ENCODE assay signal across 8 cellular contexts in the genomic region with DNA sequence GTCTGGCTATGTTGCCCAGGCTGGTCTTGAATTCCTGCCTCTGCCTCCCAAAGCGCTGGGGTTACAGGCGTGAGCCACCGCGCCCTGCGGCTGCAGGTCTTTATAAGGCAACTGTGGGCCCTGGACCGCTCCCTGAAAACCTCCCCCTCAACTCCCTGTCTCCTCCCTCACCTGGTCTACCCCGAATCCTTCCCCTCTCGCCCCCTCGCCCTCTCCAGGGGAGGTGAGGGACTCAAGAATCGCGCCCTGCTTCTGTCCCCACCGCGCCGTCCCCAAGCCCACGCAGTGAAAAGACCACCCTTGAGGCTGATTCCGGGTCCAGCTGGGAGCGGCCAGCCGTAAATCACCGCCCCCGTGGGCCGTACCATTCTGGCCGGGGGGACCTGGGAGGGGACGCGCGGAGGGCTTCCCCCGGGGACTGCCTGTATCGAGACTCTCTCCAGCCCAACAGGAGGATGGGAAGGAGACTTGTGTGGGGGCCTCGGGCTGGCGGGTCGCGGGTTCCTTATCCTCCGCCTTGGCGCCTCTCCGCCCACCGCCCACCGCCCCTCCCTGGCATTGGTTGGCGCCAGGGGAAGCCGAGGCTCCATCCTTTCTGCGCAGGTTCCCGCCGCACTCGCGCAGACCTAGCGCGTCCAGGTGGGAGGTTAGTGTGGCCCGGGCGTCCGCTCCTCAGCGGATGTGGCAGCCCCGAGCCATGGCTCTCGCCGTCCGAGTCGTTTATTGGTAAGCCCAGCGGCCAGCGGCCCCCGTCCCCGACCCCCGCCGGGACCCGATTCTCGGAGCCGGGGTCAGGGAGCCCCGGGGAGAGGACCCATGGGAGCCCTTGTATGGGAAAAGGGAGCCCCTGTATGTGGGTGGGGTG. TPM values are rescaled to one million over a fixed set of nuclear protein-coding genes. Genes with fewer than 3 reads are reported as not detected.
A peak's percentile ranks its signal among the peaks of the same experiment; 100 is the strongest.
DNase-seq lines count a peak whose midpoint lies in the region; TF ChIP-seq lines count a peak whose summit lies in the region.

A gene (plus strand): TSS at position 615 of the 865 bp plus-strand sequence. CDS start 83 bp downstream, at position 698.

- H3K9me3 ChIP-seq in HUES64 (ENCODE audit: insufficient read depth, low read depth, low read length) (no peaks in the 10 kb centered on the region), esophagus (ENCODE audit: control insufficient read depth in 2 of 2, insufficient read depth in 1 of 2, low read depth in 1 of 2, low read length in 1 of 2) (peaks cover 0 to 3% of the 10 kb centered on the region in 2 donors), muscle layer of colon (ENCODE audit: low read length) (no peaks in the 10 kb centered on the region)

- peak within 1 kb of the TSS; percentile 100 for H3K27ac ChIP-seq in HUES64 (ENCODE audit: low read depth, low read length)
- H3K27ac ChIP-seq in esophagus (ENCODE audit: low read depth in 2 of 2, low read length in 1 of 2) = peak within 1 kb of the TSS; percentile 91 to 98
- peak within 1 kb of the TSS; percentile 89 for H3K27ac ChIP-seq in muscle layer of colon (ENCODE audit: low read depth, low read length)

- H3K36me3 ChIP-seq in HUES64 (ENCODE audit: insufficient read depth, low read length) (peaks cover 24% of the 10 kb centered on the region), esophagus (ENCODE audit: control insufficient read depth in 2 of 2, insufficient read depth in 2 of 2, low read length in 1 of 2) (peaks cover 0 to 18% of the 10 kb centered on the region in 2 donors), muscle layer of colon (ENCODE audit: insufficient read depth, low read length) (peaks cover 12% of the 10 kb centered on the region)

- no peaks in the 10 kb centered on the region for H3K27me3 Mint-ChIP-seq in activated T-cell treated with anti-CD3 and anti-CD28 coated beads, Interleukin-2, amount 50 U/mL, for 24 hours

- H3K9me3 Mint-ChIP-seq in activated T-cell treated with anti-CD3 and anti-CD28 coated beads, Interleukin-2, amount 50 U/mL, for 24 hours = no peaks in the 10 kb centered on the region

- H3K4me1 ChIP-seq in HUES64 (ENCODE audit: insufficient read depth, low read length) (peaks cover 4% of the 10 kb centered on the region; the same call in 1 of the 2 replicates), esophagus (ENCODE audit: control insufficient read depth in 2 of 2, insufficient read depth in 2 of 2, low read length in 1 of 2) (peaks cover 5 to 15% of the 10 kb centered on the region in 2 donors), muscle layer of colon (ENCODE audit: insufficient read depth, low read length) (peaks cover 26% of the 10 kb centered on the region)

- H3K27me3 ChIP-seq in HUES64 (ENCODE audit: insufficient read depth, low read length) (no peaks in the 10 kb centered on the region), esophagus (ENCODE audit: control insufficient read depth in 1 of 2, insufficient read depth in 2 of 2, low read length in 2 of 2) (no peaks in the 10 kb centered on the region), muscle layer of colon (ENCODE audit: control insufficient read depth in 1 of 2, insufficient read depth in 2 of 2, low read length in 2 of 2) (no peaks in the 10 kb centered on the region)

- H3K4me3 ChIP-seq in HUES64 (ENCODE audit: low read length) = peak within 1 kb of the TSS; percentile 76
- H3K4me3 ChIP-seq in esophagus (ENCODE audit: low read depth in 1 of 2, low read length in 2 of 2) = peak within 1 kb of the TSS; percentile 80 to 92
- H3K4me3 ChIP-seq in muscle layer of colon (ENCODE audit: low read depth in 1 of 2, low read length in 2 of 2) = peak within 1 kb of the TSS; percentile 93 to 94

- H3K4me3 Mint-ChIP-seq in activated T-cell treated with anti-CD3 and anti-CD28 coated beads, Interleukin-2, amount 50 U/mL, for 24 hours = peak within 1 kb of the TSS; percentile 97

- TF ChIP-seq CTCF in GM20000 (IDR thresholded peaks at IDR 0.05; ENCODE audit: extremely low read depth, missing control alignments) = no peak

- H3K36me3 Mint-ChIP-seq in activated T-cell treated with anti-CD3 and anti-CD28 coated beads, Interleukin-2, amount 50 U/mL, for 24 hours (ENCODE audit: low read depth) = peaks cover 48% of the 10 kb centered on the region

- under 1% methylated on average over 64 of the region's 64 CpGs for WGBS in HUES64
- WGBS in esophagus, 2 donors = 1% methylated on average over 58 to 64 of the region's 64 CpGs

- peaks cover 30% of the 10 kb centered on the region for H3K4me1 Mint-ChIP-seq in activated T-cell treated with anti-CD3 and anti-CD28 coated beads, Interleukin-2, amount 50 U/mL, for 24 hours (ENCODE audit: low read depth)

- peak within 1 kb of the TSS; percentile 94 for H3K27ac Mint-ChIP-seq in activated T-cell treated with anti-CD3 and anti-CD28 coated beads, Interleukin-2, amount 50 U/mL, for 24 hours

- H3K9ac ChIP-seq in HUES64 (ENCODE audit: low read depth, low read length) = peak within 1 kb of the TSS; percentile 100
- peak within 1 kb of the TSS; percentile 73 for H3K9ac ChIP-seq in muscle layer of colon (ENCODE audit: low read length)

- peak; percentile 66 for DNase-seq in CD1c-positive myeloid dendritic cell (ENCODE audit: extremely low spot score)
- peak; percentile 93 for DNase-seq in GM20000 (ENCODE audit: low spot score)
- DNase-seq in OCI-M2 (lab: John Stamatoyannopoulos, UW; ENCODE audit: unreplicated experiment) = peak; percentile 37
- DNase-seq in activated T-cell treated with anti-CD3 and anti-CD28 coated beads, Interleukin-2, amount 50 U/mL, for 24 hours = peak; percentile 90
- peak; percentile 53 to 60 for DNase-seq in stimulated activated CD8-positive, alpha-beta memory T cell treated with anti-CD3 and anti-CD28 coated beads, Interleukin-7, amount 100 ng/mL, for 1 hour (ENCODE audit: low read depth in 2 of 2)

RNA-seq across cellular contexts. Expression of the gene that starts here (rescaled TPM):
- 242 TPM for polyA plus RNA-seq in HUES64 (2013, experiment 1 of 2)
- 230 TPM for polyA plus RNA-seq in HUES64 (2013, experiment 2 of 2)
- polyA plus RNA-seq in esophagus = 100 to 1,000 TPM; 212 to 257 TPM

Comparison
In these comparisons a context has a peak if more than half of its experiments do, and no peak if none do; other contexts are left out.
1. Peak in every context shown above with its lines: DNase-seq, H3K4me3 ChIP-seq and H3K27ac ChIP-seq.
2. DNase-seq: peak in every context shown above with its lines; median percentile 93 in GM20000; 90 in activated T-cell treated with anti-CD3 and anti-CD28 coated beads, Interleukin-2, amount 50 U/mL, for 24 hours; 66 in CD1c-positive myeloid dendritic cell; 56 in stimulated activated CD8-positive, alpha-beta memory T cell treated with anti-CD3 and anti-CD28 coated beads, Interleukin-7, amount 100 ng/mL, for 1 hour; 37 in OCI-M2.